4 cellular contexts compared by ENCODE assay signal in genomic region chr7:104276730-104277129, GRCh38. TPM values are rescaled to one million over a fixed set of nuclear protein-coding genes. Genes with fewer than 3 reads are reported as not detected.
"Had no signal": no experiment of that assay in that cellular context is flagged by ENCODE, and none has a peak within 500 bp of the region (broad histone marks: within the 10 kb centered on the region; RNA-seq: fewer than 3 reads in every experiment).

No MANE protein-coding gene starts in this region.

RNA-seq across cellular contexts. Expression of gene LHFPL3, which starts 51.7 kb away (rescaled TPM):
- total RNA-seq: LHCN-M2, M059J, MCF 10A, NCI-H460 had no signal
